Comparison of ENCODE assay signal across 8 cellular contexts in genomic region chr3:180802837-180803236, GRCh38.
DNase-seq lines count a peak whose midpoint lies in the region; ATAC-seq and TF ChIP-seq lines count a peak whose summit lies in the region.

No MANE protein-coding gene starts in this region.

- H3K27ac Mint-ChIP-seq in stimulated activated naive CD8-positive, alpha-beta T cell treated with anti-CD3 and anti-CD28 coated beads, Interleukin-15, amount 100 ng/mL, for 72 hours = no peak overlapping the region

- in situ Hi-C loops in G401 (cut with HindIII; ENCODE audit: low sequenced_read_pairs) = no loop called here

- no peaks in the 10 kb centered on the region for H3K4me1 Mint-ChIP-seq in stimulated activated naive CD8-positive, alpha-beta T cell treated with anti-CD3 and anti-CD28 coated beads, Interleukin-15, amount 100 ng/mL, for 72 hours

- no peaks in the 10 kb centered on the region for H3K79me2 ChIP-seq in MM.1S (ENCODE audit: low read length)

- ATAC-seq in stimulated activated naive CD8-positive, alpha-beta T cell treated with anti-CD3 and anti-CD28 coated beads, Interleukin-15, amount 100 ng/mL, for 72 hours = no peak
- no peak for ATAC-seq in GM21526 (IDR thresholded peaks at IDR 0.05; ENCODE audit: low FRiP score, unreplicated experiment)

- H2AFZ ChIP-seq in MM.1S (ENCODE audit: low read length) = no peak overlapping the region

- H3K4me1 ChIP-seq in MM.1S (ENCODE audit: low read length) = peaks cover under 1% of the 10 kb centered on the region; the same call in 1 of the 2 replicates

- H3K36me3 ChIP-seq in MM.1S (replicated peaks; ENCODE audit: insufficient read depth, low read length) (no peaks in the 10 kb centered on the region), WERI-Rb-1 (no peaks in the 10 kb centered on the region)

- H3K27me3 ChIP-seq in MM.1S (replicated peaks; ENCODE audit: insufficient read depth, low read length) (no peaks in the 10 kb centered on the region), WERI-Rb-1 (ENCODE audit: insufficient read depth, low read depth, severe bottlenecking) (no peaks in the 10 kb centered on the region)

- no peaks in the 10 kb centered on the region for H3K9me2 ChIP-seq in MM.1S (replicated peaks; ENCODE audit: insufficient read depth, low read length)

- no peak overlapping the region for H3K4me3 Mint-ChIP-seq in stimulated activated naive CD8-positive, alpha-beta T cell treated with anti-CD3 and anti-CD28 coated beads, Interleukin-15, amount 100 ng/mL, for 72 hours

- no peak overlapping the region for H3K9ac ChIP-seq in MM.1S (ENCODE audit: low read length)

- no peaks in the 10 kb centered on the region for H4K20me1 ChIP-seq in MM.1S (ENCODE audit: insufficient read depth, low read length)

- H3K4me3 ChIP-seq in MM.1S (ENCODE audit: low read length) (no peak overlapping the region), WERI-Rb-1 (ENCODE audit: low read depth, low read length) (no peak overlapping the region)

- H3K4me2 ChIP-seq in MM.1S (ENCODE audit: low read depth, low read length) = no peak overlapping the region

- H3K27ac ChIP-seq in MM.1S (ENCODE audit: low read length) = no peak overlapping the region
- H3K27ac ChIP-seq in WERI-Rb-1 = no peak overlapping the region

- no peaks in the 10 kb centered on the region for H3F3A ChIP-seq in MM.1S (ENCODE audit: insufficient read depth, low read length)

- peak; percentile 15 for DNase-seq in G401 (ENCODE audit: low spot score)
- peak; percentile 71 for DNase-seq in MM.1S
- DNase-seq in WERI-Rb-1 = no peak
- DNase-seq in medulla oblongata (ENCODE audit: extremely low spot score) = peak; percentile 74
- DNase-seq in stimulated activated CD4-positive, alpha-beta T cell treated with anti-CD3 and anti-CD28 coated beads, Interleukin-2, amount 100 ng/mL, for 48 hours = no peak
- DNase-seq in mesenteric fat pad (ENCODE audit: low spot score) = no peak
- DNase-seq in stimulated activated naive CD8-positive, alpha-beta T cell treated with anti-CD3 and anti-CD28 coated beads, Interleukin-15, amount 100 ng/mL, for 72 hours = no peak

- H3K9me3 Mint-ChIP-seq in stimulated activated naive CD8-positive, alpha-beta T cell treated with anti-CD3 and anti-CD28 coated beads, Interleukin-15, amount 100 ng/mL, for 72 hours = no peaks in the 10 kb centered on the region

- peak; percentile 65 for TF ChIP-seq CTCF in MM.1S (IDR thresholded peaks at IDR 0.05; ENCODE audit: low read length)
- 0 out of 2 replicates have a peak, but pooled peaks have one; percentile 19 for TF ChIP-seq CTCF in WERI-Rb-1 (IDR thresholded peaks at IDR 0.05; ENCODE audit: low read depth, low read length)

- H3K9me3 ChIP-seq in MM.1S (replicated peaks; ENCODE audit: insufficient read depth, low read length) = no peaks in the 10 kb centered on the region
- H3K9me3 ChIP-seq in WERI-Rb-1 (ENCODE audit: severe bottlenecking) = no peaks in the 10 kb centered on the region

- peaks cover 17% of the 10 kb centered on the region for H3K27me3 Mint-ChIP-seq in stimulated activated naive CD8-positive, alpha-beta T cell treated with anti-CD3 and anti-CD28 coated beads, Interleukin-15, amount 100 ng/mL, for 72 hours

Comparison
In these comparisons a context has a peak if more than half of its experiments do, and no peak if none do; other contexts are left out.
1. DNase-seq: peak in G401 (single experiment), MM.1S (single experiment) and medulla oblongata (single experiment); none in WERI-Rb-1 (single experiment), stimulated activated CD4-positive, alpha-beta T cell treated with anti-CD3 and anti-CD28 coated beads, Interleukin-2, amount 100 ng/mL, for 48 hours (0 of 2), mesenteric fat pad (single experiment) and stimulated activated naive CD8-positive, alpha-beta T cell treated with anti-CD3 and anti-CD28 coated beads, Interleukin-15, amount 100 ng/mL, for 72 hours (0 of 2).